In the genomic region with DNA sequence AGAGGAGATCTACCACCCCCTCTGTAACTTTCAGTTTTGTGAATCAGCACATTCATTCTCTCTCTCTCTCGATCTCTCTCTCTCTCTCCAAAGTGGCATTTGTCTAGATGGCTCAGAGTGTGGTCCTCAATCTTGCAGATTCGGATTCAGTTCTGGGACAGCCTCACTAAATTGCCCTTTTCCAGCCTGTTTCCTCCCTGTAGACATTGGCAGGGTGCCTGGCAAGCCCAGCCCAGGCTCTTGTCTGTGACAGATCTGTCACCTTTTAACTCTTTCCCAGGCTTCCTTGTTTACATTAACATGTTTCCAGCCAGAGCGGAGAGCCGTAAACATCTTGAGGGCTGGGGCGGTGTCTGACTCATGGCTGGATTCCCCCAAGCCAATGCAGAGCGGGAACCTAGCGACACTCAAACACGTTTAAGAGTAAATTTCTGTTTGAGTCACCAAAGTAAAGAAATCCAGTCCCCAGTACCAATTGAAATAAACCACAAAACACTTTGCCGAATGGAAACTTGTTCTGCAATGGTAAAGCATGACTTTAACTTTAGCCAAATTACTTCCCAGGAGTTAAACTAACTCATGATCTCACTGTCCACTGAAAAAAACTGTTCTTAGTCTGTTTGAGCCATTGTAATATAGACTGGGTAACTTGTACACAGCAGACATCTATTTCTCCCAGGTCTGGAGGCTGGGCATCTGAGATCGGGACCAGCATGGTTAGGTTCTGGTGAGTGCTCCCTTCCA, we compare ENCODE assay signal across 8 cellular contexts. TPM values are rescaled to one million over a fixed set of nuclear protein-coding genes. Genes with fewer than 3 reads are reported as not detected.
DNase-seq lines count a peak whose midpoint lies in the region; ATAC-seq, FAIRE-seq and TF ChIP-seq lines count a peak whose summit lies in the region.
"Had no signal": no experiment of that assay in that cellular context is flagged by ENCODE, and none has a peak within 500 bp of the region (broad histone marks: within the 10 kb centered on the region; RNA-seq: fewer than 3 reads in every experiment).

No MANE protein-coding gene starts in this region.

- DNase-seq in NCI-H2171 (lab: John Stamatoyannopoulos, UW), result peak; percentile 20
- peak; percentile 98 for DNase-seq in bronchial epithelial cell (ENCODE audit: low read depth)
- no peak for DNase-seq in NCI-H187 (lab: John Stamatoyannopoulos, UW)
- DNase-seq in G401 (ENCODE audit: low spot score), result no peak
- DNase-seq: activated B cell treated with CpG ODN at 0.5 μM for 24 hours had no signal

- H3K27me3 ChIP-seq in bronchial epithelial cell (ENCODE audit: control insufficient read depth, insufficient read depth, low read length), result peaks cover 7% of the 10 kb centered on the region
- H3K27me3 ChIP-seq in rectal smooth muscle tissue (ENCODE audit: control insufficient read depth, insufficient read depth, low read length), result peaks cover 5% of the 10 kb centered on the region

- H3K4me1 ChIP-seq in rectal smooth muscle tissue (ENCODE audit: control insufficient read depth, insufficient read depth, low read length), result peaks cover 2% of the 10 kb centered on the region

- peak; percentile 77 for ATAC-seq in GM18519 (IDR thresholded peaks at IDR 0.05; ENCODE audit: low FRiP score, unreplicated experiment)
- peak; percentile 70 for ATAC-seq in HG02623 (IDR thresholded peaks at IDR 0.05; ENCODE audit: unreplicated experiment)

- peak; percentile 28 for FAIRE-seq in bronchial epithelial cell (lab: Jason Lieb, UNC)

- H3K4me3 ChIP-seq in bronchial epithelial cell (ENCODE audit: low read depth, low read length) (no peak overlapping the region), rectal smooth muscle tissue (ENCODE audit: low read length) (peak overlapping the region; percentile 19)

- H3K27ac ChIP-seq in rectal smooth muscle tissue (ENCODE audit: low read depth, low read length), result no peak overlapping the region

- in situ Hi-C loops in G401 (cut with HindIII; ENCODE audit: low sequenced_read_pairs), result no loop called here

- H3K36me3 ChIP-seq in bronchial epithelial cell (ENCODE audit: control insufficient read depth, insufficient read depth, low read length) (no peaks in the 10 kb centered on the region), rectal smooth muscle tissue (ENCODE audit: control insufficient read depth, insufficient read depth, low read length) (no peaks in the 10 kb centered on the region)

- H3K9ac ChIP-seq in rectal smooth muscle tissue (ENCODE audit: low read length), result no peak overlapping the region

- TF ChIP-seq CTCF in bronchial epithelial cell (IDR thresholded peaks at IDR 0.05; ENCODE audit: insufficient read depth, low read length, severe bottlenecking), result no peak

RNA-seq across cellular contexts. Expression of gene CYP27C1, which starts 6.6 kb away (rescaled TPM):
- total RNA-seq in bronchial epithelial cell, result 0.26 and 0.38 TPM in 2 replicates
- total RNA-seq in G401 (2014; rRNA removed; shearing (Covaris generic)), result 1.0 and 4.4 TPM in 2 replicates
- total RNA-seq: activated B cell treated with CpG ODN at 0.5 μM for 24 hours had no signal

Comparison
In these comparisons a context has a peak if more than half of its experiments do, and no peak if none do; other contexts are left out.
1. DNase-seq: peak in NCI-H2171 (single experiment) and bronchial epithelial cell (single experiment); none in NCI-H187 (0 of 2) and G401 (single experiment).